ENCODE assay signal across 9 cellular contexts in the genomic region with DNA sequence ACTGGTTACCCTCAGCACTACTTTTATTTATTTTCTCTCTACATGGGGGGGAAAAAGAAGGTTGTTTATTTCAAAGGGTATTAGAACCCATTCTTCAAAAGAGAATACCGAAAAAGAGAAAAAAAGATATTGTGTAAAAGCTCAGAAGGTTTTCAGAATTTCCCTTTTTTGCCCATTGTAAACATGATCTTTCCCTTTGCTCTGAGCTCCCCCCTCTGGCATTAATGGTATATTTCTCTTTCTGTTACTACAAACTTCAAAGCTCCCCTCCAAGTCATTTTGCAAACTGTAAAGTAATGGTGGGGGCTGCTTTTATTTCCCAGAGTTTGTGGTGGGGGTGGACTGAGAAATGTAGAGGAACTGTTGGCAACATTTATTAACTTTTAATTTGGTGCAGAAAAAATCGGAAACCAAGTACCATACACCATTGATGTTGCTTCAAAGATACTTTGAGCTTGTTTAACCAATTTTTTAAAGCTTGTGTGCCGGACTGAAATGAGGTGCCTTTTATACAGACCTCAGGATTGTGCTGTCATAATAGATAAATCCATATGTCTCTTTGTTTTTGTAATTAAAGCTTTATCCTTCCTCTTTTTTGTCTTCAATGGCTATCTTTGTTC.
DNase-seq lines count a peak whose midpoint lies in the region; ATAC-seq, FAIRE-seq and TF ChIP-seq lines count a peak whose summit lies in the region.
"Had no signal": no experiment of that assay in that cellular context is flagged by ENCODE, and none has a peak within 500 bp of the region (broad histone marks: within the 10 kb centered on the region; RNA-seq: fewer than 3 reads in every experiment).

No MANE protein-coding gene starts in this region.

- H3K9me3 ChIP-seq in HUES48 (ENCODE audit: control insufficient read depth, insufficient read depth, low read length), result no peaks in the 10 kb centered on the region
- no peaks in the 10 kb centered on the region for H3K9me3 ChIP-seq in vagina

- H3K27ac ChIP-seq in HUES48 (ENCODE audit: low read depth, low read length), result peak overlapping the region; percentile 6
- no peak overlapping the region for H3K27ac ChIP-seq in vagina
- H3K27ac ChIP-seq: SK-N-MC had no signal

- TF ChIP-seq CTCF in vagina (IDR thresholded peaks at IDR 0.05), result peak in 2 of 3 experiments; percentile 8 to 13

- H3K9ac ChIP-seq in HUES48 (ENCODE audit: low read depth, low read length), result no peak overlapping the region

- intact Hi-C loops in vagina (cut with DNase I), result no loop called here

- TF ChIP-seq POLR2A in vagina (IDR thresholded peaks at IDR 0.05), result no peak

- H3K4me3 ChIP-seq in HUES48 (ENCODE audit: low read depth, low read length) (no peak overlapping the region), vagina (no peak overlapping the region)
- H3K4me3 ChIP-seq: SK-N-MC had no signal

- FAIRE-seq in GM19239 (lab: Jason Lieb, UNC), result no peak

- H3K27me3 ChIP-seq in HUES48 (ENCODE audit: control insufficient read depth, insufficient read depth, low read length) (no peaks in the 10 kb centered on the region), vagina (no peaks in the 10 kb centered on the region)

- ATAC-seq in HG03342 (IDR thresholded peaks at IDR 0.05; ENCODE audit: unreplicated experiment), result no peak

- peak; percentile 30 for DNase-seq in D341Med (ENCODE audit: low spot score)
- DNase-seq in SW480 (ENCODE audit: low spot score), result peak; percentile 7
- peak; percentile 35 for DNase-seq in iPS-NIHi11 (ENCODE audit: low spot score)
- no peak for DNase-seq in vagina (ENCODE audit: extremely low spot score in 2 of 2)
- no peak for DNase-seq in GM19239 (ENCODE audit: insufficient read length, low spot score)
- DNase-seq in HK-2 (ENCODE audit: unreplicated experiment), result no peak

- H3K4me1 ChIP-seq in HUES48 (ENCODE audit: control insufficient read depth, insufficient read depth, low read length), result peaks cover 28% of the 10 kb centered on the region
- H3K4me1 ChIP-seq in vagina, result peaks cover 23% of the 10 kb centered on the region

- H3K36me3 ChIP-seq in HUES48 (ENCODE audit: control insufficient read depth, insufficient read depth, low read length) (no peaks in the 10 kb centered on the region), vagina (no peaks in the 10 kb centered on the region)

Comparison
In these comparisons a context has a peak if more than half of its experiments do, and no peak if none do; other contexts are left out.
1. DNase-seq: peak in D341Med (single experiment), SW480 (single experiment) and iPS-NIHi11 (single experiment); none in vagina (0 of 2), GM19239 (single experiment) and HK-2 (single experiment).